Comparison of ENCODE assay signal across 22 cellular contexts in the genomic region with DNA sequence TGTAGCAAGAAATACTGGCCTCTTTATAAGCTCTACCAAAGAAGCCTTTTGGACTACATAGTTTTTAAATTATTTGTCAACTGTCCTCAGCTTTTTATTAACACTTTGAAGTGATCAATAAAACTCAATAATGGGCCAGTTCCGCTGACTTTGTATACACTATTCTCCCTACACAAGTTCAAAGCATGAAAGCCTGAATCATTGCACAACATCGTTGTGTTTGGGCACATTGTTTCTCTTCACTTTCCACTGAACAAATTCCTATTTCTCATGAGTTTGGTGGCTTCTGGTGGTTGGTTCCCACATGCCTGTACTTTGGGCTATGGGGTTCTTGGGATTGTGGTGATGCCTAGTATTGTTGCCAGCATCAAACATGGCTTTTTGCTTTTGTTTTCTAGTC.
DNase-seq lines count a peak whose midpoint lies in the region; ATAC-seq, FAIRE-seq and TF ChIP-seq lines count a peak whose summit lies in the region.
"Had no signal": no experiment of that assay in that cellular context is flagged by ENCODE, and none has a peak within 500 bp of the region (broad histone marks: within the 10 kb centered on the region; RNA-seq: fewer than 3 reads in every experiment).

No MANE protein-coding gene starts in this region.

- POLR2A ChIA-PET in HepG2 (lab: Yijun Ruan, JAX), result no interaction called here

- H3K4me2 ChIP-seq in HepG2 (ENCODE audit: low read depth, low read length) (peak overlapping the region; percentile 40), hepatocyte (no peak overlapping the region), neural progenitor cell (no peak overlapping the region), MM.1S (ENCODE audit: low read depth, low read length) (no peak overlapping the region)
- H3K4me2 ChIP-seq: A549 had no signal

- H3K4me1 Mint-ChIP-seq in neural progenitor cell, result peaks cover 1% of the 10 kb centered on the region
- H3K4me1 Mint-ChIP-seq: CD4-positive, alpha-beta memory T cell had no signal

- peak in 1 of 2 experiments; percentile 43; a peak in 1 of 4 replicates for TF ChIP-seq EP300 in HepG2 (IDR thresholded peaks at IDR 0.05; ENCODE audit: low read depth in 2 of 2, low read length in 2 of 2)
- no peak for TF ChIP-seq EP300 in HepG2 (CRISPR knock-in tag; IDR thresholded peaks at IDR 0.05; ENCODE audit: borderline replicate concordance)

- no TSS peak for BruUV-seq in HepG2 (replicated peaks; lab: Mats Ljungman, UMichigan)

- no peaks in the 10 kb centered on the region for H3K79me2 ChIP-seq in HepG2 (ENCODE audit: insufficient read depth, low read length)
- H3K79me2 ChIP-seq in hepatocyte, result no peaks in the 10 kb centered on the region
- H3K79me2 ChIP-seq in neural progenitor cell (ENCODE audit: low read depth), result no peaks in the 10 kb centered on the region
- no peaks in the 10 kb centered on the region for H3K79me2 ChIP-seq in MM.1S (ENCODE audit: low read length)

- CTCF ChIA-PET in HepG2 (lab: Yijun Ruan, JAX; ENCODE audit: low intra/inter-chr PET ratio, low total read pairs), result no interaction called here

- H3K9ac ChIP-seq in HepG2 (ENCODE audit: insufficient read depth, low read depth, low read length), result no peak overlapping the region
- no peak overlapping the region for H3K9ac ChIP-seq in neural progenitor cell
- no peak overlapping the region for H3K9ac ChIP-seq in MM.1S (ENCODE audit: low read length)

- TF ChIP-seq POLR2A in HepG2 (IDR thresholded peaks at IDR 0.05; ENCODE audit: insufficient read depth in 1 of 2, low read depth in 2 of 2, low read length in 2 of 2), result no peak
- no peak for TF ChIP-seq POLR2A in right lobe of liver (IDR thresholded peaks at IDR 0.05)

- peaks cover 5% of the 10 kb centered on the region for H3K9me3 Mint-ChIP-seq in neural progenitor cell
- H3K9me3 Mint-ChIP-seq: HFFc6 had no signal

- peaks cover 2% of the 10 kb centered on the region for H3K27me3 Mint-ChIP-seq in neural progenitor cell (ENCODE audit: insufficient read depth, low read depth)
- H3K27me3 Mint-ChIP-seq: CD4-positive, alpha-beta memory T cell had no signal

- H3K4me3 Mint-ChIP-seq in neural progenitor cell, result no peak overlapping the region
- H3K4me3 Mint-ChIP-seq: CD4-positive, alpha-beta memory T cell; HFFc6 had no signal

- FAIRE-seq in HepG2 (lab: Jason Lieb, UNC), result no peak
- FAIRE-seq: A549, G401.6, GM12892, H54 had no signal

- no peak for TF ChIP-seq RAD21 in HepG2 (CRISPR knock-in tag; IDR thresholded peaks at IDR 0.05)

- no peak for TF ChIP-seq CTCF in HepG2 (CRISPR knock-in tag; IDR thresholded peaks at IDR 0.05)
- TF ChIP-seq CTCF in right lobe of liver (IDR thresholded peaks at IDR 0.05), result no peak
- TF ChIP-seq CTCF in hepatocyte (IDR thresholded peaks at IDR 0.05; ENCODE audit: poor library complexity), result no peak
- no peak for TF ChIP-seq CTCF in neural progenitor cell (IDR thresholded peaks at IDR 0.05)
- TF ChIP-seq CTCF in MM.1S (IDR thresholded peaks at IDR 0.05; ENCODE audit: low read length), result no peak

- WGBS in HepG2 (ENCODE audit: low lambda C conversion rate), result 2% methylated on average over 2 of the region's 2 CpGs
- WGBS in right lobe of liver (ENCODE audit: insufficient coverage, low coverage, low lambda C conversion rate, missing lambda C conversion rate), result 29% methylated on average over 2 of the region's 2 CpGs
- 75% methylated on average over 2 of the region's 2 CpGs for WGBS in hepatocyte (ENCODE audit: low lambda C conversion rate, missing lambda C conversion rate)

- H3K27me3 ChIP-seq in HepG2 (ENCODE audit: control insufficient read depth in 1 of 2, insufficient read depth in 2 of 2, low read length in 2 of 2), result no peaks in the 10 kb centered on the region
- no peaks in the 10 kb centered on the region for H3K27me3 ChIP-seq in right lobe of liver
- H3K27me3 ChIP-seq in hepatocyte, result no peaks in the 10 kb centered on the region
- H3K27me3 ChIP-seq in neural progenitor cell, result no peaks in the 10 kb centered on the region
- H3K27me3 ChIP-seq in MM.1S (replicated peaks; ENCODE audit: insufficient read depth, low read length), result no peaks in the 10 kb centered on the region

- H3K27ac ChIP-seq in HepG2 (ENCODE audit: extremely low read length, insufficient read depth, low read length), result peak overlapping the region; percentile 31
- H3K27ac ChIP-seq in right lobe of liver, result no peak overlapping the region
- no peak overlapping the region for H3K27ac ChIP-seq in hepatocyte
- H3K27ac ChIP-seq in neural progenitor cell, result no peak overlapping the region
- H3K27ac ChIP-seq in MM.1S (ENCODE audit: low read length), result no peak overlapping the region
- H3K27ac ChIP-seq: A549 had no signal

- H3K4me1 ChIP-seq in HepG2 (ENCODE audit: insufficient read depth, low read length) (peaks cover 23% of the 10 kb centered on the region), right lobe of liver (no peaks in the 10 kb centered on the region), hepatocyte (ENCODE audit: insufficient read depth) (peaks cover 1% of the 10 kb centered on the region), neural progenitor cell (no peaks in the 10 kb centered on the region), MM.1S (ENCODE audit: low read length) (no peaks in the 10 kb centered on the region)
- H3K4me1 ChIP-seq: HAP-1 had no signal

- DNase-seq in HepG2 (ENCODE audit: low spot score) (peak; percentile 42), right lobe of liver (no peak), hepatocyte (ENCODE audit: low spot score) (peak; percentile 0), neural progenitor cell (ENCODE audit: low spot score) (no peak), MM.1S (no peak)
- no peak for DNase-seq in stimulated activated naive CD4-positive, alpha-beta T cell (lab: John Stamatoyannopoulos, UW)
- DNase-seq: 8988T; ACHN; AML-193; C1 segment of cervical spinal cord; Calu3; CD4-positive, alpha-beta memory T cell; COR-L47; DMS53; DMS79 treated with DMSO at 0.1 percent for 48 hours; GOT3; HFFc6 had no signal

- intact Hi-C loops in HepG2 (cut with micrococcal nuclease; ENCODE audit: unreplicated experiment), result loop anchor here (10.0 kb wide), 1 partner anchor 496 kb away; no protein-coding TSS in a partner anchor
- intact Hi-C loops in right lobe of liver (cut with DNase I), result no loop called here

- H3K9me3 ChIP-seq in HepG2 (ENCODE audit: low read length) (no peaks in the 10 kb centered on the region), right lobe of liver (no peaks in the 10 kb centered on the region), hepatocyte (ENCODE audit: low read depth) (no peaks in the 10 kb centered on the region), neural progenitor cell (ENCODE audit: low read depth) (no peaks in the 10 kb centered on the region), MM.1S (replicated peaks; ENCODE audit: insufficient read depth, low read length) (no peaks in the 10 kb centered on the region)
- H3K9me3 ChIP-seq: HAP-1 had no signal

- no peaks in the 10 kb centered on the region for H3K36me3 Mint-ChIP-seq in neural progenitor cell
- H3K36me3 Mint-ChIP-seq: CD4-positive, alpha-beta memory T cell had no signal

- H3K4me3 ChIP-seq in HepG2 (replicated peaks in 1 of 3; ENCODE audit: insufficient read depth in 1 of 3, low read depth in 2 of 3, low read length in 3 of 3), result no peak overlapping the region
- no peak overlapping the region for H3K4me3 ChIP-seq in right lobe of liver
- H3K4me3 ChIP-seq in hepatocyte, result no peak overlapping the region
- H3K4me3 ChIP-seq in neural progenitor cell, result no peak overlapping the region
- no peak overlapping the region for H3K4me3 ChIP-seq in MM.1S (ENCODE audit: low read length)
- H3K4me3 ChIP-seq: A549, HAP-1 had no signal

- H3K36me3 ChIP-seq in HepG2 (replicated peaks in 1 of 2; ENCODE audit: control insufficient read depth in 1 of 2, insufficient read depth in 2 of 2, low read length in 2 of 2) (no peaks in the 10 kb centered on the region), right lobe of liver (no peaks in the 10 kb centered on the region), hepatocyte (replicated peaks; ENCODE audit: insufficient read depth, low read depth) (no peaks in the 10 kb centered on the region), neural progenitor cell (no peaks in the 10 kb centered on the region), MM.1S (replicated peaks; ENCODE audit: insufficient read depth, low read length) (no peaks in the 10 kb centered on the region)
- H3K36me3 ChIP-seq: HAP-1 had no signal

- H4K20me1 ChIP-seq in HepG2 (ENCODE audit: insufficient read depth, low read length) (no peaks in the 10 kb centered on the region), hepatocyte (ENCODE audit: insufficient read depth, poor library complexity, severe bottlenecking) (no peaks in the 10 kb centered on the region), neural progenitor cell (ENCODE audit: low read depth) (no peaks in the 10 kb centered on the region), MM.1S (ENCODE audit: insufficient read depth, low read length) (no peaks in the 10 kb centered on the region)

- peak; percentile 61 for ATAC-seq in HepG2
- ATAC-seq in right lobe of liver, result no peak
- ATAC-seq: A549 had no signal

- H2AFZ ChIP-seq in HepG2 (ENCODE audit: low read length), result no peak overlapping the region
- H2AFZ ChIP-seq in hepatocyte, result no peak overlapping the region
- no peak overlapping the region for H2AFZ ChIP-seq in neural progenitor cell (replicated peaks)
- no peak overlapping the region for H2AFZ ChIP-seq in MM.1S (ENCODE audit: low read length)

- H3K27ac Mint-ChIP-seq in neural progenitor cell, result peak overlapping the region; percentile 50
- H3K27ac Mint-ChIP-seq: CD4-positive, alpha-beta memory T cell; HFFc6 had no signal

- in situ Hi-C loops in HepG2 (cut with HindIII; ENCODE audit: extremely low pct_ligation_motif_present, low pct_unique_long_range_greater_than_20kb), result no loop called here

- H3K9me2 ChIP-seq in hepatocyte (replicated peaks; ENCODE audit: insufficient read depth), result no peaks in the 10 kb centered on the region
- H3K9me2 ChIP-seq in MM.1S (replicated peaks; ENCODE audit: insufficient read depth, low read length), result no peaks in the 10 kb centered on the region

- H3F3A ChIP-seq in neural progenitor cell (ENCODE audit: low read depth) (no peaks in the 10 kb centered on the region), MM.1S (ENCODE audit: insufficient read depth, low read length) (no peaks in the 10 kb centered on the region)

TF ChIP-seq in HepG2, 621 proteins besides CTCF, POLR2A, EP300 and RAD21 (continues in another document):
- TF ChIP-seq, protein P1, sequence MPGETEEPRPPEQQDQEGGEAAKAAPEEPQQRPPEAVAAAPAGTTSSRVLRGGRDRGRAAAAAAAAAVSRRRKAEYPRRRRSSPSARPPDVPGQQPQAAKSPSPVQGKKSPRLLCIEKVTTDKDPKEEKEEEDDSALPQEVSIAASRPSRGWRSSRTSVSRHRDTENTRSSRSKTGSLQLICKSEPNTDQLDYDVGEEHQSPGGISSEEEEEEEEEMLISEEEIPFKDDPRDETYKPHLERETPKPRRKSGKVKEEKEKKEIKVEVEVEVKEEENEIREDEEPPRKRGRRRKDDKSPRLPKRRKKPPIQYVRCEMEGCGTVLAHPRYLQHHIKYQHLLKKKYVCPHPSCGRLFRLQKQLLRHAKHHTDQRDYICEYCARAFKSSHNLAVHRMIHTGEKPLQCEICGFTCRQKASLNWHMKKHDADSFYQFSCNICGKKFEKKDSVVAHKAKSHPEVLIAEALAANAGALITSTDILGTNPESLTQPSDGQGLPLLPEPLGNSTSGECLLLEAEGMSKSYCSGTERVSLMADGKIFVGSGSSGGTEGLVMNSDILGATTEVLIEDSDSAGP (CRISPR knock-in tag; IDR thresholded peaks at IDR 0.05; ENCODE audit: borderline replicate concordance), result no peak
- TF ChIP-seq TCF7 (IDR thresholded peaks at IDR 0.05; ENCODE audit: low read depth), result peak; percentile 70

Comparison
In these comparisons a context has a peak if more than half of its experiments do, and no peak if none do; other contexts are left out.
1. DNase-seq: peak in HepG2 (single experiment) and hepatocyte (single experiment); none in right lobe of liver (0 of 3), neural progenitor cell (single experiment), MM.1S (single experiment) and stimulated activated naive CD4-positive, alpha-beta T cell (0 of 6).